Comparison of ENCODE assay signal across 8 cellular contexts in the genomic region with DNA sequence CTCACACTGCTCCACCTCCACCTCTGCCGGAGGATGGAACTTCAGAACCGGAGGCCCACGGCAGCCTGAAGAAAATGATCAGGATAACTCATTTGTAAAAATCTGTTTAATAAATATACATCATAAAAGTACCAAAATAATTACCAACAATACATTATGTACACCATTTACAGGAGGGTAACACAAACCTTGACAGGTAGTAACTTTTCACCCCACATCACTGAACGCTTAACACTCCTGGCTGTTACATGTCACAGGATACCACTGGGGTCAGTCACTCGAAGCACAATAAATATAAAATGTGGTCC. TPM values are rescaled to one million over a fixed set of nuclear protein-coding genes. Genes with fewer than 3 reads are reported as not detected.
DNase-seq lines count a peak whose midpoint lies in the region; ATAC-seq lines count a peak whose summit lies in the region.
"Had no signal": no experiment of that assay in that cellular context is flagged by ENCODE, and none has a peak within 500 bp of the region (broad histone marks: within the 10 kb centered on the region; RNA-seq: fewer than 3 reads in every experiment).

No MANE protein-coding gene starts in this region.

- H3K27me3 Mint-ChIP-seq in IgD-negative memory B cell: no peaks in the 10 kb centered on the region

- peaks cover 54 to 62% (median 59%) of the 10 kb centered on the region in 3 donors for H3K4me1 Mint-ChIP-seq in IgD-negative memory B cell

- H3K36me3 ChIP-seq in adipocyte (ENCODE audit: control insufficient read depth, insufficient read depth, low read length, severe bottlenecking): peaks cover 38% of the 10 kb centered on the region
- H3K36me3 ChIP-seq in stomach smooth muscle (ENCODE audit: control insufficient read depth in 2 of 2, insufficient read depth in 2 of 2, low read length in 2 of 2): peaks cover 36% of the 10 kb centered on the region in 2 donors

- H3K4me1 ChIP-seq in adipocyte (ENCODE audit: control insufficient read depth, insufficient read depth, low read length): peaks cover 54% of the 10 kb centered on the region
- peaks cover 49% of the 10 kb centered on the region for H3K4me1 ChIP-seq in stomach smooth muscle (ENCODE audit: control insufficient read depth, insufficient read depth, low read length)

- H3K27ac Mint-ChIP-seq in IgD-negative memory B cell: peak overlapping the region; percentile 85 to 100 (median 92)

- H3K9ac ChIP-seq in adipocyte (ENCODE audit: low read length) (peak overlapping the region; percentile 94), stomach smooth muscle (ENCODE audit: low read length in 2 of 2) (peak overlapping the region; percentile 62 to 79)

- H3K9me3 Mint-ChIP-seq in IgD-negative memory B cell: no peaks in the 10 kb centered on the region

- ATAC-seq in HG03039 (IDR thresholded peaks at IDR 0.05; ENCODE audit: unreplicated experiment): no peak

- DNase-seq in adipocyte (ENCODE audit: low read depth) (no peak), left kidney (ENCODE audit: low read depth, low spot score) (peak; percentile 53), GM19238 (ENCODE audit: insufficient read length, low spot score) (no peak)
- no peak for DNase-seq in activated effector memory CD4-positive, alpha-beta T cell treated with Interleukin-2 at 50 U/mL for 16 hours
- DNase-seq: brain microvascular endothelial cell had no signal

- H3K9me3 ChIP-seq in adipocyte (ENCODE audit: control insufficient read depth, low read length) (no peaks in the 10 kb centered on the region), stomach smooth muscle (ENCODE audit: control insufficient read depth in 2 of 2, low read length in 2 of 2) (no peaks in the 10 kb centered on the region)

- peak overlapping the region; percentile 91 for H3K4me3 ChIP-seq in adipocyte (ENCODE audit: low read length)
- peak overlapping the region; percentile 87 to 95 for H3K4me3 ChIP-seq in stomach smooth muscle (ENCODE audit: low read length in 2 of 2)

- H3K36me3 Mint-ChIP-seq in IgD-negative memory B cell: peaks cover 22% of the 10 kb centered on the region

- H3K27me3 ChIP-seq in adipocyte (replicated peaks; ENCODE audit: control insufficient read depth, insufficient read depth, low read length): no peaks in the 10 kb centered on the region
- H3K27me3 ChIP-seq in stomach smooth muscle (ENCODE audit: control insufficient read depth in 1 of 2, insufficient read depth in 2 of 2, low read length in 2 of 2): no peaks in the 10 kb centered on the region
- H3K27me3 ChIP-seq: brain microvascular endothelial cell had no signal

- H3K27ac ChIP-seq in stomach smooth muscle (ENCODE audit: low read length): peak overlapping the region; percentile 97
- H3K27ac ChIP-seq: brain microvascular endothelial cell had no signal

- H3K4me3 Mint-ChIP-seq in IgD-negative memory B cell: peak overlapping the region; percentile 94 to 99 (median 98)

RNA-seq across cellular contexts. Expression of a gene that starts 3.2 kb away (rescaled TPM):
- 569 TPM for polyA plus RNA-seq in IgD-negative memory B cell
